In the genomic region with DNA sequence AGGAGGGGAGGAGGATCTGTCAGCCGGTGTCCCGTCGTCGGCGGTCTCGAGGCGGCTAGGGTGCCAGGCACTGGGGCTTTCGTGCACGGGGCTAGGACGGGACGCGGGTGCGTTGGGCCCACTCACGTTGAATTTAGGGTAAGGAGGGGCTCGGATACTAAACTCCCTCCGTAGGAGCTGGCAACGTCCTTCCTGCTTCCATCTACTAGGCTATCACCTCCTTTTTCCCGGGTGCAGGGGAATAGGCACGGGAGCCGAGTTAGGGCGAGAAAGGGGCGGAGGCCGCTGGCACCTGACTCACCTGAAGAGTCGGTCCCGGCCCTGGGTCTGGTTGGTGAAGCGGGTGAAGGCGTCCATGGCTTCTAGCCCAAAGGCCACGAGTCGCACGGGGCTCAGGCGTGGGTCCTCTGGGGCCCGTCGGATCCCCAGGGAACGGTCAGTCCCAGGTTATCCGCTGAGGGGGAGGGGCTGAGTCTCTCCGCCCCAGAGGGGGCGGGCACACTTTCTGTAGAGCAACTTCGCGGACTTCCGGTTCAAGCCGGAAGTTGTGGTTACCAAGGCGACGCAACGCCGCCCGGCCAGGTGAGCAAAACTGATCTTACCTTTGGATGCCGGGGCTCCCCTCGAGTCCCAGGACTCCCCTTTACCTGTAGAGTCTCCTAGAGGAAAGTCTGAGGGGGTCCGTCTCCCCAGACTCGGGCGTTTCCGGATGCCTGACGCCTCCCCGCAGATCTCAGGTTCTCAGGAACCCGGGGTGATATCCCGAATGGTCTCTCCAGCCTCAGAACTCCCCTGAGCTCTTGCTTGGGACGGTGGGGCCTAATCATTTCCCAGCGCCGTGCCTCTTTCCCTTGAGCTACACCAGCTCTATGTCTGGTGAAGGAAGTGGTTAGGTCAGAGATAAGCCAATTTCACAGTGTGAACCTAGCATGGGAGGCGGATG, we compare ENCODE assay signal across 1 cellular context.
TF ChIP-seq lines count a peak whose summit lies in the region.

A gene with protein sequence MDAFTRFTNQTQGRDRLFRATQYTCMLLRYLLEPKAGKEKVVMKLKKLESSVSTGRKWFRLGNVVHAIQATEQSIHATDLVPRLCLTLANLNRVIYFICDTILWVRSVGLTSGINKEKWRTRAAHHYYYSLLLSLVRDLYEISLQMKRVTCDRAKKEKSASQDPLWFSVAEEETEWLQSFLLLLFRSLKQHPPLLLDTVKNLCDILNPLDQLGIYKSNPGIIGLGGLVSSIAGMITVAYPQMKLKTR (minus strand): TSS at position 479 of the 943 bp plus-strand sequence. CDS start 122 bp downstream, at position 357.
A gene (plus strand): TSS at position 536 of the 943 bp plus-strand sequence. CDS start 10,936 bp downstream, outside the sequence.

TF ChIP-seq in endothelial cell of umbilical vein, 7 proteins besides CTCF, POLR2A, EP300 and RAD21 (continued from another document):
- TF ChIP-seq, protein P1, sequence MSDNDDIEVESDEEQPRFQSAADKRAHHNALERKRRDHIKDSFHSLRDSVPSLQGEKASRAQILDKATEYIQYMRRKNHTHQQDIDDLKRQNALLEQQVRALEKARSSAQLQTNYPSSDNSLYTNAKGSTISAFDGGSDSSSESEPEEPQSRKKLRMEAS (IDR thresholded peaks at IDR 0.05; ENCODE audit: insufficient read depth, insufficient read length): no peak
- no peak for TF ChIP-seq GATA2 (IDR thresholded peaks at IDR 0.05; ENCODE audit: insufficient read depth, insufficient read length, low read depth, low read length)
